Comparison of ENCODE assay signal across 1 cellular context in genomic region chr1:32351859-32352745, GRCh38.
A peak's percentile ranks its signal among the peaks of the same experiment; 100 is the strongest.
TF ChIP-seq lines count a peak whose summit lies in the region.

No MANE protein-coding gene starts in this region.

TF ChIP-seq in K562, 482 proteins besides CTCF, POLR2A, EP300 and RAD21 (continued from another document):
- no peak for TF ChIP-seq HOMEZ (CRISPR knock-in tag; IDR thresholded peaks at IDR 0.05)
- peak in 1 of 2 experiments; percentile 18; a peak in 2 of 4 replicates for TF ChIP-seq NRF1 (conservative IDR thresholded peaks at IDR 0.05 in 1 of 2, IDR thresholded peaks at IDR 0.05 in 1 of 2)
- TF ChIP-seq ARID4B (CRISPR knock-in tag; IDR thresholded peaks at IDR 0.05), result peak; percentile 34
- no peak for TF ChIP-seq ZNF232 (CRISPR knock-in tag; IDR thresholded peaks at IDR 0.05)
- TF ChIP-seq TFE3 (CRISPR knock-in tag; IDR thresholded peaks at IDR 0.05), result no peak
- no peak for TF ChIP-seq ZNF586 (CRISPR knock-in tag; conservative IDR thresholded peaks at IDR 0.05)
- no peak for TF ChIP-seq PCBP1 (IDR thresholded peaks at IDR 0.05; ENCODE audit: low read depth, low read length, poor library complexity, severe bottlenecking)
- TF ChIP-seq CBX1 (IDR thresholded peaks at IDR 0.05; ENCODE audit: low read depth), result no peak; the same call in 1 of the 2 replicates
- TF ChIP-seq CHD4 (IDR thresholded peaks at IDR 0.05; ENCODE audit: insufficient read depth, insufficient replicate concordance, low read depth, low read length, poor library complexity, severe bottlenecking), result no peak
- peak; percentile 90 for TF ChIP-seq ESRRA (IDR thresholded peaks at IDR 0.05; ENCODE audit: borderline replicate concordance, low read depth)
- no peak for TF ChIP-seq NR0B1 (IDR thresholded peaks at IDR 0.05; ENCODE audit: partially characterized antibody)
- TF ChIP-seq RNF2 (IDR thresholded peaks at IDR 0.05), result no peak
- peak; percentile 55; the same call in 1 of the 2 replicates for TF ChIP-seq SMARCE1 (IDR thresholded peaks at IDR 0.05)
- 0 out of 2 replicates have a peak, but pooled peaks have one; percentile 21 for TF ChIP-seq TOE1 (IDR thresholded peaks at IDR 0.05; ENCODE audit: borderline replicate concordance)
- no peak for TF ChIP-seq TOE1 (CRISPR knock-in tag; IDR thresholded peaks at IDR 0.05; ENCODE audit: borderline replicate concordance, low read depth)
- peak; percentile 32; the same call in 1 of the 2 replicates for TF ChIP-seq NR2C1 (IDR thresholded peaks at IDR 0.05)
- peak; percentile 39; the same call in 1 of the 2 replicates for TF ChIP-seq NR2C1 (tag; IDR thresholded peaks at IDR 0.05)
- TF ChIP-seq RBFOX2 (IDR thresholded peaks at IDR 0.05; ENCODE audit: low read depth, low read length), result peak; percentile 70
- TF ChIP-seq ZBTB1 (CRISPR knock-in tag; IDR thresholded peaks at IDR 0.05; ENCODE audit: borderline replicate concordance, low read depth), result peak; percentile 85; the same call in 1 of the 2 replicates
